ENCODE assay signal across 10 cellular contexts in genomic region chr13:99614465-99614885, GRCh38. TPM values are rescaled to one million over a fixed set of nuclear protein-coding genes. Genes with fewer than 3 reads are reported as not detected.
A peak's percentile ranks its signal among the peaks of the same experiment; 100 is the strongest.
DNase-seq lines count a peak whose midpoint lies in the region; ATAC-seq, FAIRE-seq and TF ChIP-seq lines count a peak whose summit lies in the region.
"Had no signal": no experiment of that assay in that cellular context is flagged by ENCODE, and none has a peak within 500 bp of the region (broad histone marks: within the 10 kb centered on the region; RNA-seq: fewer than 3 reads in every experiment).

No MANE protein-coding gene starts in this region.

- TF ChIP-seq CTCF in AG09309 (IDR thresholded peaks at IDR 0.05; ENCODE audit: control insufficient read depth, insufficient read depth, low read depth, low read length, missing control alignments) (peak; percentile 5), RWPE2 (IDR thresholded peaks at IDR 0.05; ENCODE audit: poor library complexity, severe bottlenecking) (peak; percentile 55), epithelial cell of proximal tubule (conservative IDR thresholded peaks at IDR 0.05; ENCODE audit: low read depth, low read length) (peak; percentile 66)

- intact Hi-C loops in posterior vena cava (cut with DNase I), result no loop called here

- H3K4me3 ChIP-seq in AG09309 (ENCODE audit: control insufficient read depth, low read depth, low read length) (no peak overlapping the region), RWPE2 (ENCODE audit: severe bottlenecking) (no peak overlapping the region), epithelial cell of proximal tubule (ENCODE audit: low read depth, low read length) (no peak overlapping the region)
- H3K4me3 ChIP-seq: HAP-1 had no signal

- FAIRE-seq in urothelium cell line (lab: Jason Lieb, UNC), result no peak
- FAIRE-seq: astrocyte had no signal

- no peaks in the 10 kb centered on the region for H3K36me3 ChIP-seq in RWPE2 (ENCODE audit: low read depth)
- H3K36me3 ChIP-seq: HAP-1 had no signal

- DNase-seq in AG09309 (ENCODE audit: low read depth) (no peak), RWPE2 (ENCODE audit: low spot score) (peak; percentile 81), epithelial cell of proximal tubule (ENCODE audit: low read depth) (no peak), urothelium cell line (ENCODE audit: low spot score) (peak; percentile 25), hippocampal formation (lab: John Stamatoyannopoulos, UW) (no peak), posterior vena cava (ENCODE audit: low spot score) (no peak)

- no peak for TF ChIP-seq POLR2A in GM18505 (IDR thresholded peaks at IDR 0.05; ENCODE audit: borderline replicate concordance, extremely low read depth, insufficient read depth, insufficient read length)

- H3K9me3 ChIP-seq in RWPE2 (ENCODE audit: severe bottlenecking), result no peaks in the 10 kb centered on the region
- H3K9me3 ChIP-seq: HAP-1 had no signal

- H3K27me3 ChIP-seq in RWPE2 (ENCODE audit: insufficient read depth, poor library complexity, severe bottlenecking), result no peaks in the 10 kb centered on the region

- H3K4me1 ChIP-seq in RWPE2 (ENCODE audit: insufficient read depth, poor library complexity, severe bottlenecking), result peaks cover 12% of the 10 kb centered on the region

- H3K27ac ChIP-seq in RWPE2 (ENCODE audit: poor library complexity, severe bottlenecking), result no peak overlapping the region

- peak; percentile 71 for ATAC-seq in GM18505 (IDR thresholded peaks at IDR 0.05; ENCODE audit: unreplicated experiment)
- peak; percentile 50 for ATAC-seq in HG02973 (IDR thresholded peaks at IDR 0.05; ENCODE audit: unreplicated experiment)
- peak; percentile 93 for ATAC-seq in RWPE2 (ENCODE audit: low read depth)

RNA-seq across cellular contexts. Expression of gene CLYBL, which starts 8.0 kb away (rescaled TPM):
- total RNA-seq in epithelial cell of proximal tubule (1.9 and 6.1 TPM in 2 replicates), posterior vena cava (10 to 100 TPM in 1 of 2 donors, 1 to 10 TPM in 1; 6.6 to 13.6 TPM)

Comparison
In these comparisons a context has a peak if more than half of its experiments do, and no peak if none do; other contexts are left out.
1. DNase-seq: peak in RWPE2 (single experiment) and urothelium cell line (single experiment); none in AG09309 (single experiment), epithelial cell of proximal tubule (single experiment), hippocampal formation (0 of 2) and posterior vena cava (single experiment).
2. CTCF ChIP-seq: peak in every context shown above with its lines; median percentile 66 in epithelial cell of proximal tubule; 55 in RWPE2; 5 in AG09309.
3. Peak in every context shown above with its lines, with median percentiles within 50 percentile points of each other: ATAC-seq.